8 cellular contexts compared by ENCODE assay signal in the genomic region with DNA sequence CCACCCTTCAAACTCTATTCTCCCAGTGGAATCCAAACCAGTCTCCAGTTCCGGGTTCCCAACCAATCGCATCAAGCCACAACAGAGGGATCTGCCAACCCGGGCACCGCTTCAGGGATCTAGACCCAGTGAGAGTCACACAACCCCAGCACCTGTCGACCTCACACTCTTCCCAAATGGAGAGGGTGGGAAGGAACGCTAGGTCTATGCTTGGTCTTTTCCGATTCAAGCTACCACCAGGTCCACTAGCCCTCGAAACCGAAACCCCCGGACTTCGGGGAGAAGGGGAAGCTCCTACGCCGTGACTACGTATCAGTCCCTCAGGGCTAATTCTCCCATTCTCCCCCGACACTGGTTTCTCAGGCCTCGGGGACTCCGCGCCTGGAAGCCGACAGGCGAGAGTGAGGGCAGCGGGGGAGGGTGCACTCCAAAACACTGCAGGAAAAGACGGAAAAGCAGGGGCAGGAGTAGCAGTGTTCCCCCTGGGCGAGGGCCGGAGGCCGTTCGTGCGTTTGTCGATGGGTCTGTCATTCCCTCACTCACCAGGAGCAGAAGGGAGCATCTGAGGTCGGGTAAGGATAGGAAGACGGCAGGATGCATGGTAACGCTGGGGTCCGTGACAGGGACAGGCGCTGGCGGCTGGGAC. TPM values are rescaled to one million over a fixed set of nuclear protein-coding genes. Genes with fewer than 3 reads are reported as not detected.
A peak's percentile ranks its signal among the peaks of the same experiment; 100 is the strongest.
DNase-seq lines count a peak whose midpoint lies in the region; ATAC-seq, FAIRE-seq and TF ChIP-seq lines count a peak whose summit lies in the region.

No MANE protein-coding gene starts in this region.

- WGBS in ectodermal cell, 2 experiments: 1% methylated on average over 34 of the region's 34 CpGs
- 0% methylated on average over 34 of the region's 34 CpGs for WGBS in lower leg skin, 2 donors

- H3K27me3 ChIP-seq in WERI-Rb-1 (ENCODE audit: insufficient read depth, low read depth, severe bottlenecking) (no peaks in the 10 kb centered on the region), ectodermal cell (ENCODE audit: control insufficient read depth, insufficient read depth, low read length, poor library complexity, severe bottlenecking) (no peaks in the 10 kb centered on the region)

- H3K36me3 ChIP-seq in WERI-Rb-1 (no peaks in the 10 kb centered on the region), ectodermal cell (ENCODE audit: control insufficient read depth, insufficient read depth, low read length) (no peaks in the 10 kb centered on the region)

- peak; percentile 69 for DNase-seq in A172 (ENCODE audit: low spot score)
- no peak for DNase-seq in GM12891 (ENCODE audit: insufficient read length, low spot score)
- peak; percentile 52 for DNase-seq in NCI-H2107 treated with DMSO at 0.1 percent for 48 hours (lab: John Stamatoyannopoulos, UW; ENCODE audit: unreplicated experiment)
- DNase-seq in WERI-Rb-1: peak; percentile 82
- peak; percentile 66 to 87 for DNase-seq in lower leg skin (ENCODE audit: low spot score in 2 of 2)
- DNase-seq in stimulated activated CD8-positive, alpha-beta memory T cell treated with anti-CD3 and anti-CD28 coated beads, Interleukin-4, amount 100 ng/mL, for 48 hours: peak; percentile 47

- TF ChIP-seq CTCF in WERI-Rb-1 (IDR thresholded peaks at IDR 0.05; ENCODE audit: low read depth, low read length) (no peak), lower leg skin (IDR thresholded peaks at IDR 0.05) (no peak)

- intact Hi-C loops in lower leg skin (cut with DNase I; ENCODE audit: low total_unique reads): no loop called here

- H3K27ac ChIP-seq in WERI-Rb-1 (peak overlapping the region; percentile 73), ectodermal cell (ENCODE audit: insufficient read depth, low read depth, low read length, poor library complexity, severe bottlenecking) (peak overlapping the region; percentile 69)

- FAIRE-seq in GM12891 (lab: Jason Lieb, UNC): peak; percentile 43

- no peaks in the 10 kb centered on the region for H3K9me3 ChIP-seq in WERI-Rb-1 (ENCODE audit: severe bottlenecking)
- no peaks in the 10 kb centered on the region for H3K9me3 ChIP-seq in ectodermal cell (ENCODE audit: control insufficient read depth, low read length)

- peak overlapping the region; percentile 87 for H3K4me3 ChIP-seq in WERI-Rb-1 (ENCODE audit: low read depth, low read length)
- H3K4me3 ChIP-seq in ectodermal cell (ENCODE audit: insufficient read depth, low read depth, low read length): peak overlapping the region; percentile 93
- peak overlapping the region; percentile 91 for H3K4me3 ChIP-seq in lower leg skin (ENCODE audit: low read depth, poor library complexity, severe bottlenecking)

- TF ChIP-seq POLR2A in GM12891 (IDR thresholded peaks at IDR 0.05; ENCODE audit: low read depth, low read length): no peak
- no peak for TF ChIP-seq POLR2A in lower leg skin (IDR thresholded peaks at IDR 0.05)

- ATAC-seq in HG03039 (IDR thresholded peaks at IDR 0.05; ENCODE audit: unreplicated experiment): peak; percentile 10

- no peaks in the 10 kb centered on the region for H3K4me1 ChIP-seq in ectodermal cell (ENCODE audit: control insufficient read depth, insufficient read depth, low read length)

TF ChIP-seq in GM12891, 5 proteins besides CTCF, POLR2A, EP300 and RAD21:
- TF ChIP-seq POU2F2 (IDR thresholded peaks at IDR 0.05; ENCODE audit: low read depth, low read length) (no peak), SPI1 (IDR thresholded peaks at IDR 0.05; ENCODE audit: low read depth, low read length) (no peak; the same call in 1 of the 2 replicates), PAX5 (IDR thresholded peaks at IDR 0.05; ENCODE audit: insufficient read depth, low read length, severe bottlenecking) (no peak), TAF1 (IDR thresholded peaks at IDR 0.05; ENCODE audit: low read depth, low read length) (no peak), POLR2AphosphoS5 (IDR thresholded peaks at IDR 0.05; ENCODE audit: low read depth, low read length) (no peak)
TF ChIP-seq in GM12891: peak in this region for 0.

RNA-seq across cellular contexts. Expression of gene ERP44, which starts 0.4 kb away (rescaled TPM):
- 28.3 and 28.7 TPM in 2 replicates for total RNA-seq in A172 (2014; rRNA removed; shearing (Covaris generic))
- 18.0 TPM for polyA plus RNA-seq in GM12891 (2012; ENCODE audit: low read depth, missing spikeins)
- polyA plus RNA-seq in ectodermal cell (2013, experiment 1 of 4): 18.8 TPM
- 21.0 TPM for polyA plus RNA-seq in ectodermal cell (2013, experiment 2 of 4)
- polyA plus RNA-seq in ectodermal cell (2013, experiment 3 of 4): 18.8 TPM
- 20.3 TPM for polyA plus RNA-seq in ectodermal cell (2013, experiment 4 of 4)
- 10 to 100 TPM; 10.1 to 15.7 (median 13.0) TPM for total RNA-seq in lower leg skin

RNA-seq across cellular contexts. Expression of gene INVS, which starts 0.7 kb away (rescaled TPM):
- total RNA-seq in A172 (2014; rRNA removed; shearing (Covaris generic)): 37.6 and 46.2 TPM in 2 replicates
- polyA plus RNA-seq in GM12891 (2012; ENCODE audit: low read depth, missing spikeins): 8.0 TPM
- polyA plus RNA-seq in ectodermal cell (2013, experiment 1 of 4): 17.0 TPM
- 16.3 TPM for polyA plus RNA-seq in ectodermal cell (2013, experiment 2 of 4)
- polyA plus RNA-seq in ectodermal cell (2013, experiment 3 of 4): 14.3 TPM
- polyA plus RNA-seq in ectodermal cell (2013, experiment 4 of 4): 14.6 TPM
- total RNA-seq in lower leg skin: 10 to 100 TPM in 2 of 4 donors, 1 to 10 TPM in 2; 8.3 to 14.4 (median 10.8) TPM
